In the genomic region with DNA sequence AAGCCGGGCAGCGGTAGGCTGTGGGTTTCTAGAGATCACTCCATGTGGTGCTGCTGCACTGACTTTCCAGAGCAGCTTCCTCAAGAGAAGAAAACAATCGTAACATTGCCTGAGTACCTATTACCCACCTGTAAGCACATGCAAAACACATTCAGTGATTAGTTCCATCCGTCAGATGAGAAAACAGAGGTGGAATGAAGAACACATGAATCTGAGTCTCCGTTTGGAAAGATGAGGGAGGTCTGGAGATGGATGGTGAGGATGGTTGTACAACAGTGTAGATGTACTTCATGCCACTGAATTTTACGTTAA, we compare ENCODE assay signal across 12 cellular contexts. TPM values are rescaled to one million over a fixed set of nuclear protein-coding genes. Genes with fewer than 3 reads are reported as not detected.
DNase-seq lines count a peak whose midpoint lies in the region; ATAC-seq and TF ChIP-seq lines count a peak whose summit lies in the region.
"Had no signal": no experiment of that assay in that cellular context is flagged by ENCODE, and none has a peak within 500 bp of the region (broad histone marks: within the 10 kb centered on the region; RNA-seq: fewer than 3 reads in every experiment).

No MANE protein-coding gene starts in this region.

- no peak for DNase-seq in activated T-cell treated with anti-CD3 and anti-CD28 coated beads, Interleukin-2, amount 50 U/mL, for 4 hours
- DNase-seq in activated T-cell treated with anti-CD3 and anti-CD28 coated beads, Interleukin-2, amount 50 U/mL, for 1 hour, result no peak
- DNase-seq in RWPE2 (ENCODE audit: low spot score) (no peak), Caco-2 (no peak), coronary artery (ENCODE audit: low spot score) (no peak)
- DNase-seq in effector memory CD8-positive, alpha-beta T cell, result no peak

- peaks cover 41% of the 10 kb centered on the region for H3K4me1 Mint-ChIP-seq in activated T-cell treated with anti-CD3 and anti-CD28 coated beads, Interleukin-2, amount 50 U/mL, for 4 hours (ENCODE audit: low read depth)
- peaks cover 36 to 38% of the 10 kb centered on the region in 2 donors for H3K4me1 Mint-ChIP-seq in effector memory CD8-positive, alpha-beta T cell (ENCODE audit: low read depth in 2 of 2)
- peaks cover 32% of the 10 kb centered on the region for H3K4me1 Mint-ChIP-seq in stimulated activated memory B cell treated with anti-CD40 and anti-IgM and Interleukin-4, amounts not matched to agents 10 μg/mL and 1 μg/mL and 100 μg/mL, for 72 hours
- peaks cover 43% of the 10 kb centered on the region for H3K4me1 Mint-ChIP-seq in Caco-2 (ENCODE audit: low read depth, unreplicated experiment)

- ATAC-seq in activated T-cell treated with anti-CD3 and anti-CD28 coated beads, Interleukin-2, amount 50 U/mL, for 4 hours, result no peak
- ATAC-seq in RWPE2 (ENCODE audit: low read depth), result no peak
- no peak for ATAC-seq in effector memory CD8-positive, alpha-beta T cell (replicated peaks)
- no peak for ATAC-seq in stimulated activated memory B cell treated with anti-CD40 and anti-IgM and Interleukin-4, amounts not matched to agents 10 μg/mL and 1 μg/mL and 100 μg/mL, for 72 hours
- no peak for ATAC-seq in GM18519 (IDR thresholded peaks at IDR 0.05; ENCODE audit: low FRiP score, unreplicated experiment)

- CTCF ChIA-PET in Caco-2 (lab: Charles Lee), result interaction anchor here (0.7 to 11.4 kb wide), 9 partner anchors 12 to 195 kb away, joined by 4 to 887 read pairs (median 10); partner anchors contain the start of gene TPBGL

- no peak for TF ChIP-seq CTCF in RWPE2 (IDR thresholded peaks at IDR 0.05; ENCODE audit: poor library complexity, severe bottlenecking)
- TF ChIP-seq CTCF in Caco-2 (IDR thresholded peaks at IDR 0.05; ENCODE audit: insufficient read depth in 1 of 2, low read depth in 1 of 2, low read length in 1 of 2, severe bottlenecking in 1 of 2, unreplicated experiment in 1 of 2), result no peak
- TF ChIP-seq CTCF in coronary artery (IDR thresholded peaks at IDR 0.05), result no peak

- no peak overlapping the region for H3K4me3 ChIP-seq in RWPE2 (ENCODE audit: severe bottlenecking)
- no peak overlapping the region for H3K4me3 ChIP-seq in Caco-2 (ENCODE audit: low read depth, low read length)
- H3K4me3 ChIP-seq in coronary artery, result no peak overlapping the region
- H3K4me3 ChIP-seq: cardiac muscle cell, psoas muscle had no signal

- peak overlapping the region; percentile 63 for H3K4me3 Mint-ChIP-seq in activated T-cell treated with anti-CD3 and anti-CD28 coated beads, Interleukin-2, amount 50 U/mL, for 4 hours
- H3K4me3 Mint-ChIP-seq in effector memory CD8-positive, alpha-beta T cell, result peak overlapping the region; percentile 65 to 67
- peak overlapping the region; percentile 18 for H3K4me3 Mint-ChIP-seq in stimulated activated memory B cell treated with anti-CD40 and anti-IgM and Interleukin-4, amounts not matched to agents 10 μg/mL and 1 μg/mL and 100 μg/mL, for 72 hours
- no peak overlapping the region for H3K4me3 Mint-ChIP-seq in Caco-2 (ENCODE audit: unreplicated experiment)

- no peaks in the 10 kb centered on the region for H3K36me3 Mint-ChIP-seq in activated T-cell treated with anti-CD3 and anti-CD28 coated beads, Interleukin-2, amount 50 U/mL, for 4 hours (ENCODE audit: insufficient read depth)
- no peaks in the 10 kb centered on the region for H3K36me3 Mint-ChIP-seq in effector memory CD8-positive, alpha-beta T cell (ENCODE audit: insufficient read depth)
- H3K36me3 Mint-ChIP-seq in stimulated activated memory B cell treated with anti-CD40 and anti-IgM and Interleukin-4, amounts not matched to agents 10 μg/mL and 1 μg/mL and 100 μg/mL, for 72 hours, result no peaks in the 10 kb centered on the region
- peaks cover 12% of the 10 kb centered on the region for H3K36me3 Mint-ChIP-seq in Caco-2 (ENCODE audit: insufficient read depth, unreplicated experiment)

- POLR2A ChIA-PET in Caco-2 (lab: Charles Lee), result no interaction called here

- H3K27me3 ChIP-seq in RWPE2 (ENCODE audit: insufficient read depth, poor library complexity, severe bottlenecking) (no peaks in the 10 kb centered on the region), Caco-2 (replicated peaks; ENCODE audit: control insufficient read depth, insufficient read depth, low read length) (no peaks in the 10 kb centered on the region)
- H3K27me3 ChIP-seq: cardiac muscle cell had no signal

- H3K27ac ChIP-seq in RWPE2 (ENCODE audit: poor library complexity, severe bottlenecking) (peak overlapping the region; percentile 40), coronary artery (peak overlapping the region in 1 of 2 donors; percentile 17)
- H3K27ac ChIP-seq: cardiac muscle cell, psoas muscle had no signal

- peak overlapping the region; percentile 84 to 88 for H3K27ac Mint-ChIP-seq in effector memory CD8-positive, alpha-beta T cell
- no peak overlapping the region for H3K27ac Mint-ChIP-seq in stimulated activated memory B cell treated with anti-CD40 and anti-IgM and Interleukin-4, amounts not matched to agents 10 μg/mL and 1 μg/mL and 100 μg/mL, for 72 hours
- no peak overlapping the region for H3K27ac Mint-ChIP-seq in Caco-2 (ENCODE audit: unreplicated experiment)

- intact Hi-C loops in Caco-2 (cut with micrococcal nuclease; ENCODE audit: unreplicated experiment), result loop anchor here (5.0 kb wide), 1 partner anchor 44 kb away; no protein-coding TSS in a partner anchor

- H3K9me3 Mint-ChIP-seq in activated T-cell treated with anti-CD3 and anti-CD28 coated beads, Interleukin-2, amount 50 U/mL, for 4 hours, result no peaks in the 10 kb centered on the region
- no peaks in the 10 kb centered on the region for H3K9me3 Mint-ChIP-seq in effector memory CD8-positive, alpha-beta T cell
- no peaks in the 10 kb centered on the region for H3K9me3 Mint-ChIP-seq in stimulated activated memory B cell treated with anti-CD40 and anti-IgM and Interleukin-4, amounts not matched to agents 10 μg/mL and 1 μg/mL and 100 μg/mL, for 72 hours
- no peaks in the 10 kb centered on the region for H3K9me3 Mint-ChIP-seq in Caco-2 (ENCODE audit: unreplicated experiment)

- H3K36me3 ChIP-seq in RWPE2 (ENCODE audit: low read depth) (no peaks in the 10 kb centered on the region), Caco-2 (ENCODE audit: control insufficient read depth, insufficient read depth, low read length) (no peaks in the 10 kb centered on the region)
- H3K36me3 ChIP-seq: cardiac muscle cell had no signal

- no peaks in the 10 kb centered on the region for H3K9me3 ChIP-seq in RWPE2 (ENCODE audit: severe bottlenecking)
- no peaks in the 10 kb centered on the region for H3K9me3 ChIP-seq in Caco-2
- H3K9me3 ChIP-seq: psoas muscle had no signal

- no peaks in the 10 kb centered on the region for H3K27me3 Mint-ChIP-seq in activated T-cell treated with anti-CD3 and anti-CD28 coated beads, Interleukin-2, amount 50 U/mL, for 4 hours (ENCODE audit: low read depth)
- H3K27me3 Mint-ChIP-seq in effector memory CD8-positive, alpha-beta T cell, result peaks cover 0 to 6% of the 10 kb centered on the region in 2 donors
- H3K27me3 Mint-ChIP-seq in stimulated activated memory B cell treated with anti-CD40 and anti-IgM and Interleukin-4, amounts not matched to agents 10 μg/mL and 1 μg/mL and 100 μg/mL, for 72 hours, result peaks cover 10% of the 10 kb centered on the region
- H3K27me3 Mint-ChIP-seq in Caco-2 (ENCODE audit: insufficient read depth, unreplicated experiment), result no peaks in the 10 kb centered on the region

- no TSS peak for BruUV-seq in Caco-2 (replicated peaks; lab: Mats Ljungman, UMichigan)

- H3K4me1 ChIP-seq in RWPE2 (ENCODE audit: insufficient read depth, poor library complexity, severe bottlenecking), result peaks cover 10% of the 10 kb centered on the region
- H3K4me1 ChIP-seq in Caco-2, result peaks cover 51% of the 10 kb centered on the region

RNA-seq across cellular contexts. Expression of gene SLCO2B1, which starts 7.5 kb away (rescaled TPM):
- total RNA-seq in activated T-cell treated with anti-CD3 and anti-CD28 coated beads, Interleukin-2, amount 50 U/mL, for 4 hours, result under 1 TPM; 0.18 to 0.30 (median 0.18) TPM
- total RNA-seq in Caco-2 (2022), result 231 and 277 TPM in 2 replicates
- total RNA-seq: activated CD8-positive, alpha-beta memory T cell treated with anti-CD3 and anti-CD28 coated beads for 36 hours; cardiac muscle cell had no signal

RNA-seq across cellular contexts. Expression of gene OR2AT4, which starts 46.7 kb away (rescaled TPM):
- not detected for total RNA-seq in activated T-cell treated with anti-CD3 and anti-CD28 coated beads, Interleukin-2, amount 50 U/mL, for 4 hours
- total RNA-seq in Caco-2 (2022), result not detected in 2 replicates
- total RNA-seq: activated CD8-positive, alpha-beta memory T cell treated with anti-CD3 and anti-CD28 coated beads for 36 hours; cardiac muscle cell; left colon; psoas muscle had no signal

Comparison
In these comparisons a context has a peak if more than half of its experiments do, and no peak if none do; other contexts are left out.
1. H3K27ac Mint-ChIP-seq: peak in effector memory CD8-positive, alpha-beta T cell (2 of 2); none in stimulated activated memory B cell treated with anti-CD40 and anti-IgM and Interleukin-4, amounts not matched to agents 10 μg/mL and 1 μg/mL and 100 μg/mL, for 72 hours (single experiment) and Caco-2 (single experiment).
2. RNA of gene SLCO2B1, which starts 7.5 kb away (total RNA-seq): 231 to 277 TPM in Caco-2; 0.18 to 0.30 TPM in activated T-cell treated with anti-CD3 and anti-CD28 coated beads, Interleukin-2, amount 50 U/mL, for 4 hours; every median in the first group is over 100 times any median in the second.